Comparison of ENCODE assay signal across 8 cellular contexts in the genomic region with DNA sequence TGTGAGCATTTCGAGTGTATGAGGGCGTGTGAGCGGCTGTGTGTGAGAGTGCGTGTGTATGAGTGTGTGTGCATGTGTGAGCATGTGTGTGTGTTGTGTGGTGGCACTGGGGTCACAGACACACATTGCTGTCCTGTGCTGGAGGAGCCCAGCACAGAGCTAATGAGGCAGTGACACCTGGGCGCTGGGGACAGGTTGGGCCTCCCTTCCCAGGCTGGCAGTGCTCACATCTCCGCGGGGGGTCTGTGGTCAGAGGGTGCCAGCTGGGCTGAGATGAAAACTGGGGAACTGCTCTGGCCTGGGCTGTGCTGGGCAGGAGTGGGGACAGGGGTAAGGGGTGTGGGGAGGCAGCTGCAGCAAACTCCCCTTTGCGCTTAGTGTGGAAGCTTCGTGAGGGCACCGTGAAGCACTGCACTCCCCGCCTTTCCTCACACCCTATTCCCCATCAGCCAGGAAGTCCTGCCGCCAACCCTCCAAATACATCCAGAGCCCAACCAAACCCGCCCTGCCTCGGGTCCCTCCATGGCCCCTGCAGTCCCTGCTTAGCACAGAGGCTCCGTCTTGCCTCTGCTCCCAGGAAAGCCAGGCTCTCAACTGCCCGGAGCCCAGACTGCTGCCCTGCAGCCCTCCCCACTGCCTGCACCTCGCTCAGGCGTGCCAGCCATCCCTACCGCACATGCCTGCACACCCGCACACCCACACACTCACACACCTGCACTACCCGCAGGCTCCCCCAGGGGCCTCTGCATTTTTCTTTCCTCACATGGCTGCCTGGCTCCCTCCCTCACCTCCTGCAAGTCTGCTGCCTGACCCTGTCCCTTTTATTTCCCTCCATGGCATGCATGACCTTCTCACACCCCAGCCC.
DNase-seq lines count a peak whose midpoint lies in the region; ATAC-seq and TF ChIP-seq lines count a peak whose summit lies in the region.

No MANE protein-coding gene starts in this region.

- H3K4ac ChIP-seq in trophoblast cell (ENCODE audit: low read depth, low read length), result no peak overlapping the region

- H3K4me2 ChIP-seq in SK-N-SH (no peak overlapping the region), trophoblast cell (ENCODE audit: low read length) (no peak overlapping the region), MM.1S (ENCODE audit: low read depth, low read length) (no peak overlapping the region)

- ATAC-seq in SK-N-SH treated with all-trans-retinoic acid at 6 μM for 48 hours, result peak; percentile 11; the same call in 1 of the 3 replicates

- no peak for TF ChIP-seq RAD21 in SK-N-SH (IDR thresholded peaks at IDR 0.05; ENCODE audit: low read length)

- no peak overlapping the region for H3K27ac ChIP-seq in SK-N-SH (ENCODE audit: low read depth in 2 of 2, low read length in 1 of 2)
- no peak overlapping the region for H3K27ac ChIP-seq in coronary artery
- no peak overlapping the region for H3K27ac ChIP-seq in trophoblast cell (ENCODE audit: low read depth, low read length)
- H3K27ac ChIP-seq in esophagus squamous epithelium, result no peak overlapping the region
- no peak overlapping the region for H3K27ac ChIP-seq in MM.1S (ENCODE audit: low read length)

- intact Hi-C loops in esophagus squamous epithelium (cut with DNase I), result loop anchor here (5.0 to 10.0 kb wide), 2 partner anchors 177 to 620 kb away; no protein-coding TSS in a partner anchor

- H3K9me2 ChIP-seq in SK-N-SH, result no peaks in the 10 kb centered on the region
- no peaks in the 10 kb centered on the region for H3K9me2 ChIP-seq in MM.1S (replicated peaks; ENCODE audit: insufficient read depth, low read length)

- H3K18ac ChIP-seq in trophoblast cell (ENCODE audit: low read length), result no peak overlapping the region

- DNase-seq in SK-N-SH, result no peak
- DNase-seq in HuH-7 (ENCODE audit: low spot score), result peak; percentile 43
- DNase-seq in coronary artery (ENCODE audit: low spot score), result peak; percentile 64
- DNase-seq in trophoblast cell, result peak; percentile 83 to 87
- DNase-seq in AG08396 (ENCODE audit: low spot score), result no peak
- no peak for DNase-seq in esophagus squamous epithelium (lab: John Stamatoyannopoulos, UW)
- DNase-seq in MM.1S, result no peak

- H2BK12ac ChIP-seq in trophoblast cell (ENCODE audit: low read length), result no peak overlapping the region

- H3K79me1 ChIP-seq in trophoblast cell (ENCODE audit: low read length), result no peaks in the 10 kb centered on the region

- H3K9me3 ChIP-seq in SK-N-SH (no peaks in the 10 kb centered on the region), trophoblast cell (ENCODE audit: insufficient read depth, low read depth, low read length) (no peaks in the 10 kb centered on the region), esophagus squamous epithelium (no peaks in the 10 kb centered on the region), MM.1S (replicated peaks; ENCODE audit: insufficient read depth, low read length) (no peaks in the 10 kb centered on the region)

- H3K27me3 ChIP-seq in SK-N-SH (ENCODE audit: insufficient read depth), result no peaks in the 10 kb centered on the region; the same call in 1 of the 2 replicates
- H3K27me3 ChIP-seq in trophoblast cell (ENCODE audit: insufficient read depth, low read length), result peaks cover 2% of the 10 kb centered on the region
- peaks cover 0 to 31% (median 0%) of the 10 kb centered on the region in 4 donors for H3K27me3 ChIP-seq in esophagus squamous epithelium
- peaks cover 21% of the 10 kb centered on the region; the same call in 1 of the 2 replicates for H3K27me3 ChIP-seq in MM.1S (replicated peaks; ENCODE audit: insufficient read depth, low read length)

- POLR2A ChIA-PET in SK-N-SH (lab: Yijun Ruan, JAX), result no interaction called here

- H2AFZ ChIP-seq in SK-N-SH (ENCODE audit: low read depth) (no peak overlapping the region), trophoblast cell (ENCODE audit: insufficient read depth, low read length, poor library complexity) (no peak overlapping the region), MM.1S (ENCODE audit: low read length) (no peak overlapping the region)

- no peak overlapping the region for H3K23ac ChIP-seq in trophoblast cell (ENCODE audit: low read length)

- TF ChIP-seq POLR2A in esophagus squamous epithelium (IDR thresholded peaks at IDR 0.05), result no peak

- H3K4me3 ChIP-seq in SK-N-SH (ENCODE audit: low read depth in 2 of 2, low read length in 1 of 2), result no peak overlapping the region
- H3K4me3 ChIP-seq in coronary artery, result no peak overlapping the region
- no peak overlapping the region for H3K4me3 ChIP-seq in trophoblast cell (ENCODE audit: low read depth, low read length)
- no peak overlapping the region for H3K4me3 ChIP-seq in esophagus squamous epithelium
- H3K4me3 ChIP-seq in MM.1S (ENCODE audit: low read length), result no peak overlapping the region

- H4K20me1 ChIP-seq in SK-N-SH (ENCODE audit: insufficient read depth) (no peaks in the 10 kb centered on the region), MM.1S (ENCODE audit: insufficient read depth, low read length) (no peaks in the 10 kb centered on the region)

- H3K9ac ChIP-seq in SK-N-SH (no peak overlapping the region), trophoblast cell (ENCODE audit: low read length) (no peak overlapping the region), MM.1S (ENCODE audit: low read length) (no peak overlapping the region)

- H2AK5ac ChIP-seq in trophoblast cell (ENCODE audit: low read length), result no peak overlapping the region

- no peak overlapping the region for H2BK120ac ChIP-seq in trophoblast cell (ENCODE audit: insufficient read depth, low read length, poor library complexity)

- H4K8ac ChIP-seq in trophoblast cell (ENCODE audit: low read depth, low read length), result no peak overlapping the region

- no peak overlapping the region for H2BK5ac ChIP-seq in trophoblast cell (ENCODE audit: low read depth, low read length, poor library complexity)

- no peak overlapping the region for H4K91ac ChIP-seq in trophoblast cell (ENCODE audit: low read depth, low read length)

- CTCF ChIA-PET in SK-N-SH (lab: Yijun Ruan, JAX), result interaction anchor here (0.9 to 16.3 kb wide), 10 partner anchors 10 to 623 kb away, joined by 3 to 390 read pairs (median 6); a partner anchor contains a TSS

- no peak for TF ChIP-seq CTCF in SK-N-SH (IDR thresholded peaks at IDR 0.05)
- no peak for TF ChIP-seq CTCF in coronary artery (IDR thresholded peaks at IDR 0.05)
- peak in 2 of 6 experiments; percentile 48 to 59 for TF ChIP-seq CTCF in esophagus squamous epithelium (IDR thresholded peaks at IDR 0.05)
- no peak for TF ChIP-seq CTCF in MM.1S (IDR thresholded peaks at IDR 0.05; ENCODE audit: low read length)

- no peak overlapping the region for H4K12ac ChIP-seq in trophoblast cell (ENCODE audit: low read depth, low read length)

- no peak overlapping the region for H3K14ac ChIP-seq in trophoblast cell (ENCODE audit: low read length)

- H3K79me2 ChIP-seq in SK-N-SH (ENCODE audit: insufficient read depth) (no peaks in the 10 kb centered on the region), trophoblast cell (ENCODE audit: control insufficient read depth, insufficient read depth, low read length, poor library complexity) (no peaks in the 10 kb centered on the region), MM.1S (ENCODE audit: low read length) (no peaks in the 10 kb centered on the region)

- H3K36me3 ChIP-seq in SK-N-SH (replicated peaks in 1 of 2; ENCODE audit: control insufficient read depth in 1 of 2, insufficient read depth in 2 of 2, low read length in 1 of 2) (no peaks in the 10 kb centered on the region), trophoblast cell (ENCODE audit: control insufficient read depth in 1 of 2, insufficient read depth in 2 of 2, low read length in 2 of 2) (no peaks in the 10 kb centered on the region), esophagus squamous epithelium (no peaks in the 10 kb centered on the region), MM.1S (replicated peaks; ENCODE audit: insufficient read depth, low read length) (no peaks in the 10 kb centered on the region)

- H3K4me1 ChIP-seq in SK-N-SH (ENCODE audit: control insufficient read depth in 1 of 2, insufficient read depth in 2 of 2, low read depth in 1 of 2, low read length in 1 of 2), result peaks cover 0 to 5% of the 10 kb centered on the region in 2 experiments; a peak in 1 of 4 replicates
- no peaks in the 10 kb centered on the region for H3K4me1 ChIP-seq in trophoblast cell (ENCODE audit: control insufficient read depth in 1 of 2, insufficient read depth in 2 of 2, low read length in 2 of 2)
- peaks cover 0 to 12% (median 4%) of the 10 kb centered on the region in 3 donors for H3K4me1 ChIP-seq in esophagus squamous epithelium
- no peaks in the 10 kb centered on the region for H3K4me1 ChIP-seq in MM.1S (ENCODE audit: low read length)

- 86% methylated on average over 17 of the region's 21 CpGs for WGBS in SK-N-SH (ENCODE audit: low lambda C conversion rate)
- 100% methylated on average over 2 of the region's 21 CpGs for WGBS in trophoblast cell (ENCODE audit: extremely low coverage, insufficient coverage, insufficient read length)
- WGBS in esophagus squamous epithelium, 2 donors, result 66 to 77% methylated on average over 13 to 21 of the region's 21 CpGs

- TF ChIP-seq EP300 in SK-N-SH (IDR thresholded peaks at IDR 0.05; ENCODE audit: borderline replicate concordance in 1 of 2, low read depth in 1 of 2, low read length in 1 of 2), result no peak

- no peaks in the 10 kb centered on the region for H3F3A ChIP-seq in SK-N-SH (replicated peaks; ENCODE audit: insufficient read depth)
- no peaks in the 10 kb centered on the region for H3F3A ChIP-seq in MM.1S (ENCODE audit: insufficient read depth, low read length)

TF ChIP-seq in SK-N-SH, 30 proteins besides CTCF, POLR2A, EP300 and RAD21:
- TF ChIP-seq, protein P1, sequence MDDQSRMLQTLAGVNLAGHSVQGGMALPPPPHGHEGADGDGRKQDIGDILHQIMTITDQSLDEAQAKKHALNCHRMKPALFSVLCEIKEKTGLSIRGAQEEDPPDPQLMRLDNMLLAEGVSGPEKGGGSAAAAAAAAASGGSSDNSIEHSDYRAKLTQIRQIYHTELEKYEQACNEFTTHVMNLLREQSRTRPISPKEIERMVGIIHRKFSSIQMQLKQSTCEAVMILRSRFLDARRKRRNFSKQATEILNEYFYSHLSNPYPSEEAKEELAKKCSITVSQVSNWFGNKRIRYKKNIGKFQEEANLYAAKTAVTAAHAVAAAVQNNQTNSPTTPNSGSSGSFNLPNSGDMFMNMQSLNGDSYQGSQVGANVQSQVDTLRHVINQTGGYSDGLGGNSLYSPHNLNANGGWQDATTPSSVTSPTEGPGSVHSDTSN (IDR thresholded peaks at IDR 0.05), result no peak

Comparison
In these comparisons a context has a peak if more than half of its experiments do, and no peak if none do; other contexts are left out.
1. DNase-seq: peak in HuH-7 (single experiment), coronary artery (single experiment) and trophoblast cell (2 of 2); none in SK-N-SH (single experiment), AG08396 (single experiment), esophagus squamous epithelium (single experiment) and MM.1S (single experiment).